Comparison of ENCODE assay signal across 1 cellular context in the genomic region with DNA sequence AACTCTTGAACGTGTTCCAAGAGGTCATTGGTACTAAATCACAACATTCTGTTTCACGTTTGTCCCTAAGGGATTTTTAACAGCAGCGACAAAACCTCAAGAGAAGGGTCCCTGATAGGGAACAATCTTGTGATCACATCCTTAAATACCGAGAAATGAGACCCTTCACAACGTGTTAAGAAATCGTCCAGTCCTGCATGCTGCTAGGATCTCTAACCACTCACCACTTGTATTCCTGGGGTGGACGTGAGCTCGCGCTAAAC.
TF ChIP-seq lines count a peak whose summit lies in the region.

No MANE protein-coding gene starts in this region.

TF ChIP-seq in IMR-90, 13 proteins besides CTCF, POLR2A, EP300 and RAD21 (continued from another document):
- TF ChIP-seq, protein P1, sequence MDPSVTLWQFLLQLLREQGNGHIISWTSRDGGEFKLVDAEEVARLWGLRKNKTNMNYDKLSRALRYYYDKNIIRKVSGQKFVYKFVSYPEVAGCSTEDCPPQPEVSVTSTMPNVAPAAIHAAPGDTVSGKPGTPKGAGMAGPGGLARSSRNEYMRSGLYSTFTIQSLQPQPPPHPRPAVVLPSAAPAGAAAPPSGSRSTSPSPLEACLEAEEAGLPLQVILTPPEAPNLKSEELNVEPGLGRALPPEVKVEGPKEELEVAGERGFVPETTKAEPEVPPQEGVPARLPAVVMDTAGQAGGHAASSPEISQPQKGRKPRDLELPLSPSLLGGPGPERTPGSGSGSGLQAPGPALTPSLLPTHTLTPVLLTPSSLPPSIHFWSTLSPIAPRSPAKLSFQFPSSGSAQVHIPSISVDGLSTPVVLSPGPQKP (IDR thresholded peaks at IDR 0.05; ENCODE audit: borderline replicate concordance, low read depth, low read length): no peak
- TF ChIP-seq RCOR1 (IDR thresholded peaks at IDR 0.05; ENCODE audit: insufficient replicate concordance, low read length) (no peak), CEBPB (IDR thresholded peaks at IDR 0.05; ENCODE audit: low read depth, low read length) (no peak), RFX5 (IDR thresholded peaks at IDR 0.05; ENCODE audit: low read depth, low read length) (no peak), NFE2L2 (IDR thresholded peaks at IDR 0.05; ENCODE audit: low read depth, low read length) (no peak)
